21 cellular contexts compared by ENCODE assay signal in the genomic region with DNA sequence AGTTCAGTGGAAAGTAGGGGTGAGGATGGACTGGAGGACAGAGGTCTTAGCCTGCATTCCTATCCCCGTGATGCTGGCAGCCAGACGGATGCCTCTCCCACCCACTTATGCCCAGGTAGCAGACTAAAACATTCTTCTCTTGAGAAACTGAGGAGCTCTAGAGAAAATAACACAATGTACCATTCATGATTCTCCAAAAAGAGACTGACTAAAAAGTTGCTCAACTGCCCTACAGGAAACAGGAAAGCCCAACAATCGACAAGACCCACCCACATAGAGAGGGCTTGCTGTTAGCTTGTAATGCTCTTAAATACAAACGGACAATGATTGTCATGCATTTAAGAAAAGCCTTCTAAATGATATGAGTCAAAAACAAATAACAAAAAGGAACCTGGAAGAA. TPM values are rescaled to one million over a fixed set of nuclear protein-coding genes. Genes with fewer than 3 reads are reported as not detected.
DNase-seq lines count a peak whose midpoint lies in the region; ATAC-seq and TF ChIP-seq lines count a peak whose summit lies in the region.
"Had no signal": no experiment of that assay in that cellular context is flagged by ENCODE, and none has a peak within 500 bp of the region (broad histone marks: within the 10 kb centered on the region; RNA-seq: fewer than 3 reads in every experiment).

No MANE protein-coding gene starts in this region.

- H3K27me3 ChIP-seq in A673 (replicated peaks; ENCODE audit: insufficient read depth, low read depth, low read length, poor library complexity), result peaks cover 24% of the 10 kb centered on the region

- no peaks in the 10 kb centered on the region for H3K36me3 Mint-ChIP-seq in activated CD4-positive, alpha-beta T cell treated with anti-CD3 and anti-CD28 coated beads, Interleukin-2, amount 10 ng/mL, durations not matched to agents 24 days and 14 days (ENCODE audit: low read depth)
- no peaks in the 10 kb centered on the region for H3K36me3 Mint-ChIP-seq in Calu3 (ENCODE audit: insufficient read depth, unreplicated experiment)
- H3K36me3 Mint-ChIP-seq in MCF 10A (ENCODE audit: insufficient read depth, unreplicated experiment), result peaks cover 4% of the 10 kb centered on the region
- H3K36me3 Mint-ChIP-seq in WTC11, result no peaks in the 10 kb centered on the region
- H3K36me3 Mint-ChIP-seq: CD4-positive, CD25-positive, alpha-beta regulatory T cell; CD8-positive, alpha-beta memory T cell had no signal

- POLR2A ChIA-PET in A673 (lab: Charles Lee; ENCODE audit: low non-redundant PET) (no interaction called here), MCF 10A (lab: Yijun Ruan, JAX) (no interaction called here), WTC11 (lab: Charles Lee) (no interaction called here)

- H3K4me3 ChIP-seq in A673 (ENCODE audit: low read depth, low read length, poor library complexity, severe bottlenecking), result no peak overlapping the region

- no TSS peak for BruUV-seq in A673 (replicated peaks; lab: Mats Ljungman, UMichigan)
- no TSS peak for BruUV-seq in Calu3 (replicated peaks; lab: Mats Ljungman, UMichigan)
- no TSS peak for BruUV-seq in MCF 10A (replicated peaks; lab: Mats Ljungman, UMichigan)

- peaks cover 8% of the 10 kb centered on the region for H3K9me3 Mint-ChIP-seq in activated CD4-positive, alpha-beta T cell treated with anti-CD3 and anti-CD28 coated beads, Interleukin-2, amount 10 ng/mL, durations not matched to agents 24 days and 14 days
- H3K9me3 Mint-ChIP-seq in Calu3 (ENCODE audit: low read depth, unreplicated experiment), result peaks cover 2% of the 10 kb centered on the region
- no peaks in the 10 kb centered on the region for H3K9me3 Mint-ChIP-seq in MCF 10A (ENCODE audit: unreplicated experiment)
- no peaks in the 10 kb centered on the region for H3K9me3 Mint-ChIP-seq in WTC11

- no peak overlapping the region for H3K27ac ChIP-seq in A673 (ENCODE audit: low read depth, low read length, poor library complexity, severe bottlenecking)

- no peaks in the 10 kb centered on the region for H3K27me3 Mint-ChIP-seq in activated CD4-positive, alpha-beta T cell treated with anti-CD3 and anti-CD28 coated beads, Interleukin-2, amount 10 ng/mL, durations not matched to agents 24 days and 14 days
- no peaks in the 10 kb centered on the region for H3K27me3 Mint-ChIP-seq in Calu3 (ENCODE audit: unreplicated experiment)
- no peaks in the 10 kb centered on the region for H3K27me3 Mint-ChIP-seq in MCF 10A (ENCODE audit: insufficient read depth, unreplicated experiment)
- no peaks in the 10 kb centered on the region; the same call in none of the 2 replicates for H3K27me3 Mint-ChIP-seq in WTC11 (ENCODE audit: low read depth)
- H3K27me3 Mint-ChIP-seq: B cell; CD4-positive, CD25-positive, alpha-beta regulatory T cell; CD8-positive, alpha-beta memory T cell had no signal

- TF ChIP-seq CTCF in A673 (conservative IDR thresholded peaks at IDR 0.05; ENCODE audit: low read depth, low read length) (no peak), Calu3 (IDR thresholded peaks at IDR 0.05; ENCODE audit: unreplicated experiment) (no peak), MCF 10A (IDR thresholded peaks at IDR 0.05; ENCODE audit: unreplicated experiment) (no peak), WTC11 (IDR thresholded peaks at IDR 0.05) (no peak)

- CTCF ChIA-PET in A673 (lab: Charles Lee), result no interaction called here
- CTCF ChIA-PET in Calu3 (lab: Charles Lee), result interaction anchor here (0.9 to 1.4 kb wide), 3 partner anchors 13 to 165 kb away, joined by 5 read pairs; no protein-coding TSS in a partner anchor
- CTCF ChIA-PET in MCF 10A (lab: Yijun Ruan, JAX), result interaction anchor here (0.7 kb wide), 1 partner anchor 187 kb away, joined by 3 read pairs; no protein-coding TSS in a partner anchor
- CTCF ChIA-PET in WTC11 (lab: Charles Lee), result no interaction called here

- intact Hi-C loops in activated CD4-positive, alpha-beta T cell treated with anti-CD3 and anti-CD28 coated beads, Interleukin-2, amount 10 ng/mL, durations not matched to agents 24 days and 14 days (cut with micrococcal nuclease), result no loop called here
- intact Hi-C loops in A673 (cut with micrococcal nuclease; ENCODE audit: unreplicated experiment), result no loop called here
- intact Hi-C loops in Calu3 (cut with micrococcal nuclease; ENCODE audit: unreplicated experiment), result no loop called here
- intact Hi-C loops in MCF 10A (cut with micrococcal nuclease), result no loop called here

- no peaks in the 10 kb centered on the region for H3K4me1 ChIP-seq in A673 (ENCODE audit: insufficient read depth, low read length, poor library complexity, severe bottlenecking)
- H3K4me1 ChIP-seq: Caco-2 had no signal

- ATAC-seq in WTC11 (no peak), HG03175 (IDR thresholded peaks at IDR 0.05; ENCODE audit: unreplicated experiment) (no peak)
- ATAC-seq: HCT116 had no signal

- H3K9me3 ChIP-seq in A673 (ENCODE audit: low read depth, low read length, poor library complexity, severe bottlenecking), result no peaks in the 10 kb centered on the region
- H3K9me3 ChIP-seq: Caco-2 had no signal

- no peak for DNase-seq in activated CD4-positive, alpha-beta T cell treated with anti-CD3 and anti-CD28 coated beads, Interleukin-2, amount 10 ng/mL, durations not matched to agents 24 days and 14 days
- no peak for DNase-seq in activated CD4-positive, alpha-beta T cell treated with anti-CD3 and anti-CD28 coated beads for 4 hours
- DNase-seq in A673 (ENCODE audit: low spot score), result peak; percentile 4
- DNase-seq in Calu3, result peak; percentile 46
- peak; percentile 35 for DNase-seq in MCF 10A (ENCODE audit: unreplicated experiment)
- DNase-seq in hepatic stellate cell (ENCODE audit: low spot score), result no peak
- DNase-seq in WTC11 (ENCODE audit: low spot score), result no peak
- DNase-seq: 8988T; C1 segment of cervical spinal cord; Caco-2; CD4-positive, CD25-positive, alpha-beta regulatory T cell; CD8-positive, alpha-beta memory T cell; DMS153; DMS79; GDM1; GOT3; H7; HFFc6 had no signal

- H3K27ac Mint-ChIP-seq in activated CD4-positive, alpha-beta T cell treated with anti-CD3 and anti-CD28 coated beads, Interleukin-2, amount 10 ng/mL, durations not matched to agents 24 days and 14 days, result peak overlapping the region; percentile 11
- H3K27ac Mint-ChIP-seq in Calu3 (ENCODE audit: unreplicated experiment), result peak overlapping the region; percentile 2
- H3K27ac Mint-ChIP-seq in MCF 10A (ENCODE audit: low read depth, unreplicated experiment), result no peak overlapping the region
- no peak overlapping the region for H3K27ac Mint-ChIP-seq in WTC11
- H3K27ac Mint-ChIP-seq: B cell; CD4-positive, CD25-positive, alpha-beta regulatory T cell; CD8-positive, alpha-beta memory T cell; HFFc6 had no signal

- no peaks in the 10 kb centered on the region for H3K36me3 ChIP-seq in A673 (ENCODE audit: insufficient read depth, low read length, poor library complexity, severe bottlenecking)

- H3K4me3 Mint-ChIP-seq in activated CD4-positive, alpha-beta T cell treated with anti-CD3 and anti-CD28 coated beads, Interleukin-2, amount 10 ng/mL, durations not matched to agents 24 days and 14 days, result no peak overlapping the region
- no peak overlapping the region for H3K4me3 Mint-ChIP-seq in Calu3 (ENCODE audit: low read depth, unreplicated experiment)
- no peak overlapping the region for H3K4me3 Mint-ChIP-seq in MCF 10A (ENCODE audit: unreplicated experiment)
- H3K4me3 Mint-ChIP-seq in WTC11, result no peak overlapping the region
- H3K4me3 Mint-ChIP-seq: B cell; CD4-positive, CD25-positive, alpha-beta regulatory T cell; CD8-positive, alpha-beta memory T cell; HFFc6 had no signal

- no peaks in the 10 kb centered on the region for H3K4me1 Mint-ChIP-seq in activated CD4-positive, alpha-beta T cell treated with anti-CD3 and anti-CD28 coated beads, Interleukin-2, amount 10 ng/mL, durations not matched to agents 24 days and 14 days
- H3K4me1 Mint-ChIP-seq in Calu3 (ENCODE audit: low read depth, unreplicated experiment), result peaks cover 28% of the 10 kb centered on the region
- peaks cover 17% of the 10 kb centered on the region for H3K4me1 Mint-ChIP-seq in MCF 10A (ENCODE audit: insufficient read depth, unreplicated experiment)
- H3K4me1 Mint-ChIP-seq in WTC11, result peaks cover 8% of the 10 kb centered on the region
- H3K4me1 Mint-ChIP-seq: B cell; CD4-positive, CD25-positive, alpha-beta regulatory T cell; CD8-positive, alpha-beta memory T cell had no signal

TF ChIP-seq in WTC11, 78 proteins besides CTCF, POLR2A, EP300 and RAD21 (continues in another document):
- TF ChIP-seq ELF4 (CRISPR knock-in tag; IDR thresholded peaks at IDR 0.05; ENCODE audit: low read depth) (no peak), FOXK1 (CRISPR knock-in tag; IDR thresholded peaks at IDR 0.05) (no peak), GABPB1 (CRISPR knock-in tag; IDR thresholded peaks at IDR 0.05) (no peak), TCF7 (CRISPR knock-in tag; IDR thresholded peaks at IDR 0.05; ENCODE audit: low read depth) (no peak), ZNF219 (CRISPR knock-in tag; IDR thresholded peaks at IDR 0.05; ENCODE audit: borderline replicate concordance) (no peak), TEAD4 (CRISPR knock-in tag; IDR thresholded peaks at IDR 0.05) (no peak), ATF1 (CRISPR knock-in tag; IDR thresholded peaks at IDR 0.05) (no peak), GRHL2 (CRISPR knock-in tag; IDR thresholded peaks at IDR 0.05; ENCODE audit: insufficient replicate concordance, severe bottlenecking) (no peak), NFATC4 (CRISPR knock-in tag; IDR thresholded peaks at IDR 0.05) (no peak)
- TF ChIP-seq, protein P1, sequence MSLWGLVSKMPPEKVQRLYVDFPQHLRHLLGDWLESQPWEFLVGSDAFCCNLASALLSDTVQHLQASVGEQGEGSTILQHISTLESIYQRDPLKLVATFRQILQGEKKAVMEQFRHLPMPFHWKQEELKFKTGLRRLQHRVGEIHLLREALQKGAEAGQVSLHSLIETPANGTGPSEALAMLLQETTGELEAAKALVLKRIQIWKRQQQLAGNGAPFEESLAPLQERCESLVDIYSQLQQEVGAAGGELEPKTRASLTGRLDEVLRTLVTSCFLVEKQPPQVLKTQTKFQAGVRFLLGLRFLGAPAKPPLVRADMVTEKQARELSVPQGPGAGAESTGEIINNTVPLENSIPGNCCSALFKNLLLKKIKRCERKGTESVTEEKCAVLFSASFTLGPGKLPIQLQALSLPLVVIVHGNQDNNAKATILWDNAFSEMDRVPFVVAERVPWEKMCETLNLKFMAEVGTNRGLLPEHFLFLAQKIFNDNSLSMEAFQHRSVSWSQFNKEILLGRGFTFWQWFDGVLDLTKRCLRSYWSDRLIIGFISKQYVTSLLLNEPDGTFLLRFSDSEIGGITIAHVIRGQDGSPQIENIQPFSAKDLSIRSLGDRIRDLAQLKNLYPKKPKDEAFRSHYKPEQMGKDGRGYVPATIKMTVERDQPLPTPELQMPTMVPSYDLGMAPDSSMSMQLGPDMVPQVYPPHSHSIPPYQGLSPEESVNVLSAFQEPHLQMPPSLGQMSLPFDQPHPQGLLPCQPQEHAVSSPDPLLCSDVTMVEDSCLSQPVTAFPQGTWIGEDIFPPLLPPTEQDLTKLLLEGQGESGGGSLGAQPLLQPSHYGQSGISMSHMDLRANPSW (CRISPR knock-in tag; conservative IDR thresholded peaks at IDR 0.05; ENCODE audit: low read depth), result no peak

RNA-seq across cellular contexts. Expression of a gene that starts 33.2 kb away (rescaled TPM):
- total RNA-seq in activated CD4-positive, alpha-beta T cell treated with anti-CD3 and anti-CD28 coated beads, Interleukin-2, amount 10 ng/mL, durations not matched to agents 24 days and 14 days, result not detected in 2 replicates
- total RNA-seq in A673 (2021) (not detected in 2 replicates), Calu3 (2022) (25.1 and 34.0 TPM in 2 replicates), MCF 10A (2022) (0.14 and 0.27 TPM in 2 replicates), WTC11 (2021) (0.37 to 0.55 TPM (median 0.41 TPM) in 3 replicates)
- total RNA-seq: Caco-2; CD4-positive, CD25-positive, alpha-beta regulatory T cell; CD8-positive, alpha-beta memory T cell had no signal

Comparison
In these comparisons a context has a peak if more than half of its experiments do, and no peak if none do; other contexts are left out.
1. DNase-seq: peak in A673 (single experiment), Calu3 (single experiment) and MCF 10A (single experiment); none in activated CD4-positive, alpha-beta T cell treated with anti-CD3 and anti-CD28 coated beads, Interleukin-2, amount 10 ng/mL, durations not matched to agents 24 days and 14 days (single experiment), activated CD4-positive, alpha-beta T cell treated with anti-CD3 and anti-CD28 coated beads for 4 hours (0 of 2), hepatic stellate cell (single experiment) and WTC11 (single experiment).
2. H3K27ac Mint-ChIP-seq: peak in activated CD4-positive, alpha-beta T cell treated with anti-CD3 and anti-CD28 coated beads, Interleukin-2, amount 10 ng/mL, durations not matched to agents 24 days and 14 days (single experiment) and Calu3 (single experiment); none in MCF 10A (single experiment) and WTC11 (single experiment).
3. RNA of a gene that starts 33.2 kb away (total RNA-seq): 25.1 to 34.0 TPM in Calu3; 0.37 to 0.55 TPM in WTC11, 0.14 to 0.27 TPM in MCF 10A, not detected in activated CD4-positive, alpha-beta T cell treated with anti-CD3 and anti-CD28 coated beads, Interleukin-2, amount 10 ng/mL, durations not matched to agents 24 days and 14 days and not detected in A673; every median in the first group is over 10 times any median in the second.
4. CTCF ChIA-PET loops: an anchor here in Calu3 (0.9 to 1.4 kb wide) and MCF 10A (0.7 kb wide); none called in A673 and WTC11.